ENCODE assay signal across 21 cellular contexts in genomic region chr1:119431836-119432235, GRCh38. TPM values are rescaled to one million over a fixed set of nuclear protein-coding genes. Genes with fewer than 3 reads are reported as not detected.
DNase-seq lines count a peak whose midpoint lies in the region; ATAC-seq and TF ChIP-seq lines count a peak whose summit lies in the region.
"Had no signal": no experiment of that assay in that cellular context is flagged by ENCODE, and none has a peak within 500 bp of the region (broad histone marks: within the 10 kb centered on the region; RNA-seq: fewer than 3 reads in every experiment).

No MANE protein-coding gene starts in this region.

- H3K27me3 ChIP-seq in adrenal gland (no peaks in the 10 kb centered on the region), mesendoderm (ENCODE audit: insufficient read depth, low read length, poor library complexity) (no peaks in the 10 kb centered on the region), dorsolateral prefrontal cortex (peaks cover 0 to 3% (median 0%) of the 10 kb centered on the region in 45 donors)

- no peak overlapping the region for H3K4ac ChIP-seq in mesendoderm (ENCODE audit: low read depth, low read length)

- no peaks in the 10 kb centered on the region for H3K9me3 ChIP-seq in adrenal gland (replicated peaks in 1 of 3)

- no peak overlapping the region for H3K9ac ChIP-seq in mesendoderm (ENCODE audit: low read length)

- ATAC-seq in activated CD4-positive, CD25-positive, alpha-beta regulatory T cell treated with anti-CD3 and anti-CD28 coated beads, Interleukin-2, amount 50 U/mL, for 24 hours, result no peak
- ATAC-seq: HCT116 had no signal

- no peak overlapping the region for H3K18ac ChIP-seq in mesendoderm (ENCODE audit: low read length)

- no peak overlapping the region for H2BK120ac ChIP-seq in mesendoderm (ENCODE audit: low read depth, low read length)

- H3K36me3 ChIP-seq in adrenal gland (replicated peaks in 1 of 2) (no peaks in the 10 kb centered on the region), mesendoderm (ENCODE audit: control insufficient read depth, insufficient read depth, low read length) (no peaks in the 10 kb centered on the region)

- DNase-seq in NCI-H226 (peak; percentile 30), adrenal gland (peak; percentile 50 to 84 (median 80)), epithelial cell of esophagus (ENCODE audit: low read depth) (peak; percentile 33), mesendoderm (peak; percentile 76), coronary artery (ENCODE audit: low spot score) (no peak), dorsolateral prefrontal cortex (no peak), dermis blood vessel endothelial cell (no peak)
- DNase-seq: ACHN; AML-193; CD4-positive, alpha-beta memory T cell; DMS153; DMS79; GF-D8; GOT3; H7; HFFc6 had no signal

- H2BK15ac ChIP-seq in mesendoderm (replicated peaks; ENCODE audit: low read depth), result no peak overlapping the region

- H3K4me1 ChIP-seq in adrenal gland (replicated peaks in 1 of 2) (peaks cover 0 to 29% of the 10 kb centered on the region in 2 donors), mesendoderm (ENCODE audit: control insufficient read depth, low read depth, low read length) (peaks cover 31% of the 10 kb centered on the region)

- no peak overlapping the region for H2AK5ac ChIP-seq in mesendoderm (ENCODE audit: low read length)

- TF ChIP-seq CTCF in adrenal gland (IDR thresholded peaks at IDR 0.05) (no peak), epithelial cell of esophagus (IDR thresholded peaks at IDR 0.05; ENCODE audit: insufficient read depth, low read depth, low read length, missing control alignments) (no peak), coronary artery (IDR thresholded peaks at IDR 0.05) (no peak), dorsolateral prefrontal cortex (IDR thresholded peaks at IDR 0.05 in 54 of 56, conservative IDR thresholded peaks at IDR 0.05 in 2 of 56; ENCODE audit: low read depth in 1 of 56, partially characterized antibody in 56 of 56) (no peak)

- WGBS in adrenal gland, 4 donors, result 28 to 49% (median 46%) methylated on average over 2 to 3 of the region's 3 CpGs
- WGBS in mesendoderm (ENCODE audit: extremely low coverage, insufficient coverage, low lambda C conversion rate), result no CpG with 5 or more reads among the region's 3 CpGs

- H3K4me2 ChIP-seq in mesendoderm (ENCODE audit: low read length), result no peak overlapping the region

- TF ChIP-seq POLR2A in adrenal gland (IDR thresholded peaks at IDR 0.05), result no peak

- intact Hi-C loops in adrenal gland (cut with DNase I) (no loop called here), dorsolateral prefrontal cortex (cut with DNase I) (no loop called here)

- H3K27ac ChIP-seq in adrenal gland (peak overlapping the region in 4 of 5 donors; percentile 47 to 75 (median 64)), mesendoderm (ENCODE audit: low read depth, low read length) (peak overlapping the region; percentile 24), coronary artery (no peak overlapping the region), dorsolateral prefrontal cortex (no peak overlapping the region)
- H3K27ac ChIP-seq: C4-2B had no signal

- no peaks in the 10 kb centered on the region for H3K79me1 ChIP-seq in mesendoderm (ENCODE audit: low read length)

- H3K23ac ChIP-seq in mesendoderm (ENCODE audit: low read length), result no peak overlapping the region

- peak overlapping the region; percentile 78 for H2BK5ac ChIP-seq in mesendoderm (ENCODE audit: low read length)

- H3K4me3 ChIP-seq in adrenal gland (no peak overlapping the region), epithelial cell of esophagus (ENCODE audit: low read length) (no peak overlapping the region), mesendoderm (ENCODE audit: low read length) (no peak overlapping the region), coronary artery (no peak overlapping the region), dorsolateral prefrontal cortex (no peak overlapping the region)

- no peak overlapping the region for H3K56ac ChIP-seq in mesendoderm (ENCODE audit: low read length)

- no peak overlapping the region for H4K8ac ChIP-seq in mesendoderm (ENCODE audit: low read depth, low read length)

- H3K79me2 ChIP-seq in mesendoderm (ENCODE audit: control insufficient read depth, insufficient read depth, low read length), result no peaks in the 10 kb centered on the region

- H4K5ac ChIP-seq in mesendoderm (ENCODE audit: low read length), result no peak overlapping the region

RNA-seq across cellular contexts. Expression of gene HSD3B2, which starts 16.9 kb away (rescaled TPM):
- total RNA-seq in adrenal gland, result 1,000 to 10,000 TPM; 1,375 to 5,962 (median 2,281) TPM
- polyA plus RNA-seq in adrenal gland, result over 10,000 TPM in 1 of 3 donors, 100 to 1,000 TPM in 2; 141 to 14,693 (median 845) TPM
- polyA plus RNA-seq in mesendoderm (2013, experiment 1 of 2), result not detected
- not detected for polyA plus RNA-seq in mesendoderm (2013, experiment 2 of 2)
- under 1 TPM in 1 of 120 experiments, not detected in 119; 0.36 TPM for total RNA-seq in dorsolateral prefrontal cortex
- total RNA-seq in dermis blood vessel endothelial cell, result not detected in 2 replicates
- total RNA-seq: CD4-positive, alpha-beta memory T cell; HFFc6; HT-29 had no signal
- polyA plus RNA-seq: BJ; CD4-positive, alpha-beta memory T cell had no signal

Comparison
In these comparisons a context has a peak if more than half of its experiments do, and no peak if none do; other contexts are left out.
1. DNase-seq: peak in NCI-H226 (single experiment), adrenal gland (7 of 7), epithelial cell of esophagus (single experiment) and mesendoderm (single experiment); none in coronary artery (single experiment), dorsolateral prefrontal cortex (0 of 10) and dermis blood vessel endothelial cell (single experiment).
2. H3K27ac ChIP-seq: peak in adrenal gland (4 of 5) and mesendoderm (single experiment); none in coronary artery (0 of 2) and dorsolateral prefrontal cortex (0 of 59).
3. RNA of gene HSD3B2, which starts 16.9 kb away (total RNA-seq): 1,375 to 5,962 TPM in adrenal gland; 0.36 TPM in dorsolateral prefrontal cortex and not detected in dermis blood vessel endothelial cell; every median in the first group is over 100 times any median in the second.